In genomic region chr2:160646684-160647444, GRCh38 we compare ENCODE assay signal across 20 cellular contexts.
DNase-seq lines count a peak whose midpoint lies in the region; ATAC-seq and TF ChIP-seq lines count a peak whose summit lies in the region.
"Had no signal": no experiment of that assay in that cellular context is flagged by ENCODE, and none has a peak within 500 bp of the region (broad histone marks: within the 10 kb centered on the region; RNA-seq: fewer than 3 reads in every experiment).

No MANE protein-coding gene starts in this region.

- DNase-seq in NCI-H526 treated with DMSO at 0.1 percent for 48 hours (lab: John Stamatoyannopoulos, UW): peak; percentile 7
- peak; percentile 93 for DNase-seq in MCF 10A (ENCODE audit: unreplicated experiment)
- DNase-seq in left lung: no peak
- no peak for DNase-seq in smooth muscle cell (lab: John Stamatoyannopoulos, UW; ENCODE audit: unreplicated experiment)
- no peak for DNase-seq in NCI-H1694 treated with DMSO at 0.1 percent for 48 hours (lab: John Stamatoyannopoulos, UW)
- no peak for DNase-seq in NCI-H1694 (lab: John Stamatoyannopoulos, UW)
- no peak for DNase-seq in pons (ENCODE audit: low spot score)
- DNase-seq: activated CD4-positive, alpha-beta T cell treated with anti-CD3 and anti-CD28 coated beads for 36 hours; activated naive CD8-positive, alpha-beta T cell treated with anti-CD3 and anti-CD28 coated beads for 36 hours; foreskin fibroblast; GM23248; midbrain; NCI-H1105 treated with DMSO at 0.1 percent for 48 hours; NCI-H774; Peyer's patch; retina; T1000 had no signal

- no peak for TF ChIP-seq CTCF in MCF 10A (IDR thresholded peaks at IDR 0.05; ENCODE audit: unreplicated experiment)
- TF ChIP-seq CTCF in left lung (IDR thresholded peaks at IDR 0.05): no peak
- TF ChIP-seq CTCF in smooth muscle cell (IDR thresholded peaks at IDR 0.05; ENCODE audit: borderline replicate concordance, insufficient read depth, poor library complexity, severe bottlenecking): no peak

- no peak overlapping the region for H3K4me3 ChIP-seq in left lung
- no peak overlapping the region for H3K4me3 ChIP-seq in smooth muscle cell
- H3K4me3 ChIP-seq: GM23248, Peyer's patch had no signal

- H3K4me2 ChIP-seq in smooth muscle cell: no peak overlapping the region

- H3K4me1 Mint-ChIP-seq in MCF 10A (ENCODE audit: insufficient read depth, unreplicated experiment): peaks cover 25% of the 10 kb centered on the region

- H3K36me3 Mint-ChIP-seq in MCF 10A (ENCODE audit: insufficient read depth, unreplicated experiment): no peaks in the 10 kb centered on the region
- H3K36me3 Mint-ChIP-seq: activated naive CD8-positive, alpha-beta T cell treated with anti-CD3 and anti-CD28 coated beads for 36 hours had no signal

- intact Hi-C loops in MCF 10A (cut with micrococcal nuclease): no loop called here
- intact Hi-C loops in left lung (cut with DNase I): no loop called here

- no peaks in the 10 kb centered on the region for H3K27me3 ChIP-seq in left lung
- H3K27me3 ChIP-seq in smooth muscle cell (ENCODE audit: low read depth): no peaks in the 10 kb centered on the region
- H3K27me3 ChIP-seq: Peyer's patch had no signal

- CTCF ChIA-PET in MCF 10A (lab: Yijun Ruan, JAX): interaction anchor here (0.5 to 2.7 kb wide), 10 partner anchors 20 to 1482 kb away, joined by 3 to 12 read pairs (median 4); no protein-coding TSS in a partner anchor

- H3K4me1 ChIP-seq in left lung (peaks cover 2 to 19% of the 10 kb centered on the region in 2 donors), smooth muscle cell (ENCODE audit: low read depth) (peaks cover 37% of the 10 kb centered on the region)
- H3K4me1 ChIP-seq: Peyer's patch had no signal

- WGBS in smooth muscle cell (ENCODE audit: low lambda C conversion rate): 70% methylated on average over 6 of the region's 6 CpGs

- no TSS peak for BruUV-seq in MCF 10A (replicated peaks; lab: Mats Ljungman, UMichigan)

- POLR2A ChIA-PET in MCF 10A (lab: Yijun Ruan, JAX): interaction anchor here (0.8 to 2.5 kb wide), 15 partner anchors 8 to 294 kb away, joined by 3 to 12 read pairs (median 5); no protein-coding TSS in a partner anchor

- peak overlapping the region; percentile 57 for H3K4me3 Mint-ChIP-seq in MCF 10A (ENCODE audit: unreplicated experiment)
- H3K4me3 Mint-ChIP-seq: activated CD4-positive, alpha-beta T cell treated with anti-CD3 and anti-CD28 coated beads for 36 hours; activated naive CD8-positive, alpha-beta T cell treated with anti-CD3 and anti-CD28 coated beads for 36 hours; neural crest cell had no signal

- H2AFZ ChIP-seq in smooth muscle cell (ENCODE audit: low read depth): peak overlapping the region; percentile 0
- H2AFZ ChIP-seq: GM23248 had no signal

- no peaks in the 10 kb centered on the region for H3K9me3 Mint-ChIP-seq in MCF 10A (ENCODE audit: unreplicated experiment)
- H3K9me3 Mint-ChIP-seq: activated naive CD8-positive, alpha-beta T cell treated with anti-CD3 and anti-CD28 coated beads for 36 hours; neural crest cell had no signal

- H3K27me3 Mint-ChIP-seq in MCF 10A (ENCODE audit: insufficient read depth, unreplicated experiment): no peaks in the 10 kb centered on the region
- H3K27me3 Mint-ChIP-seq: activated CD4-positive, alpha-beta T cell treated with anti-CD3 and anti-CD28 coated beads for 36 hours; activated naive CD8-positive, alpha-beta T cell treated with anti-CD3 and anti-CD28 coated beads for 36 hours had no signal

- no peak overlapping the region for H3K27ac ChIP-seq in left lung
- no peak overlapping the region for H3K27ac ChIP-seq in smooth muscle cell (ENCODE audit: low read depth)
- H3K27ac ChIP-seq: GM23248, Peyer's patch had no signal

- H3K9me3 ChIP-seq in left lung (no peaks in the 10 kb centered on the region), smooth muscle cell (replicated peaks; ENCODE audit: low read depth) (no peaks in the 10 kb centered on the region)
- H3K9me3 ChIP-seq: Peyer's patch had no signal

- peak; percentile 65 for ATAC-seq in left lung
- ATAC-seq in HG02571 (IDR thresholded peaks at IDR 0.05; ENCODE audit: unreplicated experiment): no peak
- ATAC-seq: activated CD4-positive, alpha-beta T cell treated with anti-CD3 and anti-CD28 coated beads for 36 hours; SK-N-SH treated with all-trans-retinoic acid at 6 μM for 48 hours had no signal

- H3K36me3 ChIP-seq in left lung (no peaks in the 10 kb centered on the region), smooth muscle cell (ENCODE audit: low read depth) (no peaks in the 10 kb centered on the region)
- H3K36me3 ChIP-seq: Peyer's patch had no signal

- no peaks in the 10 kb centered on the region for H4K20me1 ChIP-seq in smooth muscle cell (ENCODE audit: low read depth)

- peak overlapping the region; percentile 69 for H3K27ac Mint-ChIP-seq in MCF 10A (ENCODE audit: low read depth, unreplicated experiment)
- H3K27ac Mint-ChIP-seq: activated CD4-positive, alpha-beta T cell treated with anti-CD3 and anti-CD28 coated beads for 36 hours; activated naive CD8-positive, alpha-beta T cell treated with anti-CD3 and anti-CD28 coated beads for 36 hours had no signal

- no peaks in the 10 kb centered on the region for H3K79me2 ChIP-seq in smooth muscle cell (ENCODE audit: low read depth)

- no peak overlapping the region for H3K9ac ChIP-seq in smooth muscle cell (ENCODE audit: low read depth)
- H3K9ac ChIP-seq: GM23248 had no signal

- H3F3A ChIP-seq in smooth muscle cell (ENCODE audit: low read depth): peaks cover 3% of the 10 kb centered on the region

Comparison
In these comparisons a context has a peak if more than half of its experiments do, and no peak if none do; other contexts are left out.
1. DNase-seq: peak in NCI-H526 treated with DMSO at 0.1 percent for 48 hours (single experiment) and MCF 10A (single experiment); none in left lung (0 of 2), smooth muscle cell (single experiment), NCI-H1694 treated with DMSO at 0.1 percent for 48 hours (single experiment), NCI-H1694 (single experiment) and pons (single experiment).